ENCODE assay signal across 18 cellular contexts in genomic region chr12:64456119-64456518, GRCh38. TPM values are rescaled to one million over a fixed set of nuclear protein-coding genes. Genes with fewer than 3 reads are reported as not detected.
DNase-seq lines count a peak whose midpoint lies in the region; ATAC-seq and TF ChIP-seq lines count a peak whose summit lies in the region.
"Had no signal": no experiment of that assay in that cellular context is flagged by ENCODE, and none has a peak within 500 bp of the region (broad histone marks: within the 10 kb centered on the region; RNA-seq: fewer than 3 reads in every experiment).

No MANE protein-coding gene starts in this region.

- no peak overlapping the region for H4K5ac ChIP-seq in mesendoderm (ENCODE audit: low read length)

- POLR2A ChIA-PET in Panc1 (lab: Charles Lee): no interaction called here

- H2BK5ac ChIP-seq in mesendoderm (ENCODE audit: low read length): no peak overlapping the region

- H4K8ac ChIP-seq in mesendoderm (ENCODE audit: low read depth, low read length): no peak overlapping the region

- H3K27ac Mint-ChIP-seq in activated naive CD4-positive, alpha-beta T cell treated with anti-CD3 and anti-CD28 coated beads, Interleukin-2, amount 10 ng/mL, durations not matched to agents 7 days and 5 days: peak overlapping the region; percentile 74
- peak overlapping the region; percentile 9 for H3K27ac Mint-ChIP-seq in endothelial cell (ENCODE audit: unreplicated experiment)

- H3K27me3 ChIP-seq in Panc1 (ENCODE audit: control insufficient read depth, insufficient read depth, low read length): no peaks in the 10 kb centered on the region
- no peaks in the 10 kb centered on the region for H3K27me3 ChIP-seq in testis
- no peaks in the 10 kb centered on the region for H3K27me3 ChIP-seq in mesendoderm (ENCODE audit: insufficient read depth, low read length, poor library complexity)
- H3K27me3 ChIP-seq: body of pancreas had no signal

- no peak overlapping the region for H3K4me3 Mint-ChIP-seq in activated naive CD4-positive, alpha-beta T cell treated with anti-CD3 and anti-CD28 coated beads, Interleukin-2, amount 10 ng/mL, durations not matched to agents 7 days and 5 days
- H3K4me3 Mint-ChIP-seq in endothelial cell (ENCODE audit: unreplicated experiment): peak overlapping the region; percentile 53

- DNase-seq in activated naive CD4-positive, alpha-beta T cell treated with anti-CD3 and anti-CD28 coated beads, Interleukin-2, amount 10 ng/mL, durations not matched to agents 7 days and 5 days: no peak
- no peak for DNase-seq in activated naive CD4-positive, alpha-beta T cell treated with anti-CD3 and anti-CD28 coated beads, Interleukin-2, amount 50 U/mL, for 16 hours
- DNase-seq in Panc1 (ENCODE audit: low read depth, low spot score) (no peak), endothelial cell (ENCODE audit: low spot score) (no peak), testis (no peak), T-helper 9 cell (no peak), mesendoderm (no peak), NCI-H1930 (lab: John Stamatoyannopoulos, UW) (no peak)
- DNase-seq: activated CD4-positive, CD25-positive, alpha-beta regulatory T cell treated with anti-CD3 and anti-CD28 coated beads, Interleukin-2, amount 50 U/mL, for 72 hours; body of pancreas; cortex of kidney; GF-D8; lower lobe of right lung; NCI-H1436 treated with DMSO at 0.1 percent for 48 hours; NCI-H2227 treated with DMSO at 0.1 percent for 48 hours; NK-92 treated with Interleukin-12 subunit alpha and Interleukin-12 subunit beta, amount 100 ng/mL, for 24 hours; retina; stimulated activated CD4-positive, alpha-beta T cell treated with anti-CD3 and anti-CD28 coated beads, Interleukin-15, amount 100 ng/mL, for 24 hours had no signal

- no peak overlapping the region for H2BK15ac ChIP-seq in mesendoderm (replicated peaks; ENCODE audit: low read depth)

- H3K9me3 ChIP-seq in Panc1 (ENCODE audit: control insufficient read depth, insufficient read depth, low read depth, low read length): no peaks in the 10 kb centered on the region
- H3K9me3 ChIP-seq in testis: no peaks in the 10 kb centered on the region
- H3K9me3 ChIP-seq: body of pancreas, lower lobe of right lung had no signal

- no peak for TF ChIP-seq POLR2A in testis (IDR thresholded peaks at IDR 0.05)

- TSS peak; percentile 10 for BruUV-seq in Panc1 (replicated peaks; lab: Mats Ljungman, UMichigan)

- H3K18ac ChIP-seq in mesendoderm (ENCODE audit: low read length): no peak overlapping the region

- peaks cover 66% of the 10 kb centered on the region for H3K4me1 Mint-ChIP-seq in activated naive CD4-positive, alpha-beta T cell treated with anti-CD3 and anti-CD28 coated beads, Interleukin-2, amount 10 ng/mL, durations not matched to agents 7 days and 5 days
- H3K4me1 Mint-ChIP-seq in endothelial cell (ENCODE audit: unreplicated experiment): peaks cover 37% of the 10 kb centered on the region

- H2BK120ac ChIP-seq in mesendoderm (ENCODE audit: low read depth, low read length): no peak overlapping the region

- H3K79me2 ChIP-seq in mesendoderm (ENCODE audit: control insufficient read depth, insufficient read depth, low read length): peaks cover 30% of the 10 kb centered on the region

- H3K9ac ChIP-seq in mesendoderm (ENCODE audit: low read length): no peak overlapping the region

- H3K36me3 ChIP-seq in Panc1 (ENCODE audit: control insufficient read depth, insufficient read depth, low read length): peaks cover 27% of the 10 kb centered on the region
- H3K36me3 ChIP-seq in testis (ENCODE audit: low read depth, missing control alignments): no peaks in the 10 kb centered on the region
- H3K36me3 ChIP-seq in mesendoderm (ENCODE audit: control insufficient read depth, insufficient read depth, low read length): no peaks in the 10 kb centered on the region

- H3K27ac ChIP-seq in Panc1 (ENCODE audit: low read length) (0 out of 2 replicates have a peak overlapping the region, but pooled peaks have one; percentile 29), testis (peak overlapping the region; percentile 3 to 9), mesendoderm (ENCODE audit: low read depth, low read length) (no peak overlapping the region)
- H3K27ac ChIP-seq: body of pancreas, lower lobe of right lung had no signal

- H3K4me3 ChIP-seq in Panc1 (ENCODE audit: low read depth in 2 of 2, low read length in 2 of 2) (no peak overlapping the region), testis (no peak overlapping the region), mesendoderm (ENCODE audit: low read length) (no peak overlapping the region)
- H3K4me3 ChIP-seq: body of pancreas, lower lobe of right lung had no signal

- H3K56ac ChIP-seq in mesendoderm (ENCODE audit: low read length): no peak overlapping the region

- H3K79me1 ChIP-seq in mesendoderm (ENCODE audit: low read length): peaks cover 10% of the 10 kb centered on the region

- H3K23ac ChIP-seq in mesendoderm (ENCODE audit: low read length): no peak overlapping the region

- intact Hi-C loops in Panc1 (cut with micrococcal nuclease; ENCODE audit: unreplicated experiment) (no loop called here), testis (cut with DNase I; ENCODE audit: low total_unique reads) (no loop called here)

- H3K4me2 ChIP-seq in mesendoderm (ENCODE audit: low read length): no peak overlapping the region

- in situ Hi-C loops in Panc1 (cut with HindIII; ENCODE audit: low pct_unique_long_range_greater_than_20kb, low sequenced_read_pairs): no loop called here

- TF ChIP-seq CTCF in Panc1 (IDR thresholded peaks at IDR 0.05): no peak
- TF ChIP-seq CTCF in endothelial cell (IDR thresholded peaks at IDR 0.05; ENCODE audit: unreplicated experiment): no peak
- TF ChIP-seq CTCF in testis (IDR thresholded peaks at IDR 0.05): no peak

- no peak overlapping the region for H2AK5ac ChIP-seq in mesendoderm (ENCODE audit: low read length)

- no peaks in the 10 kb centered on the region for H3K27me3 Mint-ChIP-seq in activated naive CD4-positive, alpha-beta T cell treated with anti-CD3 and anti-CD28 coated beads, Interleukin-2, amount 10 ng/mL, durations not matched to agents 7 days and 5 days
- H3K27me3 Mint-ChIP-seq in endothelial cell (ENCODE audit: unreplicated experiment): peaks cover 5% of the 10 kb centered on the region

- no peak for ATAC-seq in Panc1
- ATAC-seq: body of pancreas, lower lobe of right lung had no signal

- peaks cover 26% of the 10 kb centered on the region for H3K36me3 Mint-ChIP-seq in activated naive CD4-positive, alpha-beta T cell treated with anti-CD3 and anti-CD28 coated beads, Interleukin-2, amount 10 ng/mL, durations not matched to agents 7 days and 5 days
- H3K36me3 Mint-ChIP-seq in endothelial cell (ENCODE audit: low read depth, unreplicated experiment): peaks cover 4% of the 10 kb centered on the region

- H3K9me3 Mint-ChIP-seq in activated naive CD4-positive, alpha-beta T cell treated with anti-CD3 and anti-CD28 coated beads, Interleukin-2, amount 10 ng/mL, durations not matched to agents 7 days and 5 days: no peaks in the 10 kb centered on the region
- H3K9me3 Mint-ChIP-seq in endothelial cell (ENCODE audit: unreplicated experiment): no peaks in the 10 kb centered on the region

- peaks cover 22% of the 10 kb centered on the region for H3K4me1 ChIP-seq in Panc1 (ENCODE audit: control insufficient read depth, insufficient read depth, low read length)
- H3K4me1 ChIP-seq in testis: peaks cover 34% of the 10 kb centered on the region
- peaks cover 3% of the 10 kb centered on the region for H3K4me1 ChIP-seq in mesendoderm (ENCODE audit: control insufficient read depth, low read depth, low read length)

- CTCF ChIA-PET in activated naive CD4-positive, alpha-beta T cell treated with anti-CD3 and anti-CD28 coated beads, Interleukin-2, amount 10 ng/mL, durations not matched to agents 7 days and 5 days (lab: Charles Lee): interaction anchor here (1.3 kb wide), 1 partner anchor 13 kb away, joined by 3 read pairs; no protein-coding TSS in a partner anchor
- CTCF ChIA-PET in Panc1 (lab: Charles Lee): no interaction called here

- H3K4ac ChIP-seq in mesendoderm (ENCODE audit: low read depth, low read length): no peak overlapping the region

RNA-seq across cellular contexts. Expression of gene TBK1, which starts 4.2 kb away (rescaled TPM):
- total RNA-seq in Panc1 (2021; ENCODE audit: unreplicated experiment) (32.4 TPM), endothelial cell (ENCODE audit: unreplicated experiment) (20.6 TPM), testis (10 to 100 TPM; 47.6 to 48.3 TPM)
- 12.3 TPM for polyA plus RNA-seq in Panc1 (2012; ENCODE audit: insufficient read length)
- 32.0 TPM for polyA plus RNA-seq in testis (ENCODE audit: insufficient read depth, low read depth, low replicate concordance)
- 12.7 TPM for polyA plus RNA-seq in mesendoderm (2013, experiment 1 of 2)
- 12.4 TPM for polyA plus RNA-seq in mesendoderm (2013, experiment 2 of 2)

RNA-seq across cellular contexts. Expression of gene XPOT, which starts 51.9 kb away (rescaled TPM):
- total RNA-seq in Panc1 (2021; ENCODE audit: unreplicated experiment) (155 TPM), endothelial cell (ENCODE audit: unreplicated experiment) (46.5 TPM), testis (10 to 100 TPM; 43.5 to 46.8 TPM)
- polyA plus RNA-seq in Panc1 (2012; ENCODE audit: insufficient read length): 69.3 TPM
- 47.5 TPM for polyA plus RNA-seq in testis (ENCODE audit: insufficient read depth, low read depth, low replicate concordance)
- polyA plus RNA-seq in mesendoderm (2013, experiment 1 of 2): 143 TPM
- polyA plus RNA-seq in mesendoderm (2013, experiment 2 of 2): 148 TPM
